ENCODE assay signal across 12 cellular contexts in the genomic region with DNA sequence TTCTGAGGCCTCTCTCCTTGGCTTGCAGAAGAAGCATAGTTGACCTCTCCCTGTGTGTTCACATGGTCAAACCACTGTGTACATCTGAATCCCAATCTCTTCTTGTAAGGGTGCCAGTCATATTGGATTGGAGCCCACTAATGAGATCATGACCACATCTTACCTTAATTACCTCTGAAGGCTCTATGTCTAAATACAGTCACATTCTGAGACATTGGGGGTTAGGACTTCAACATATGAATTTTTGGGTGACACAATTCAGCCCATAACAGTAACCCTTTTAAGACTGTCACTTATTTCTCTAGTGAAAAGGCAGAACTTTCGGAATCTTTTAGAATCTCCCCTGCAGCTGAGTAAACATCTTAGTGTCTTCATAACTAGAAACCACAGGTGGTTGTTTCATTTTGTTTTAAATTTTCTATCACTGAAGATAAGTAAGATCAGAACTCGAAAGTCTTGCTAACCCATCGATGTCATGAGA. TPM values are rescaled to one million over a fixed set of nuclear protein-coding genes. Genes with fewer than 3 reads are reported as not detected.
A peak's percentile ranks its signal among the peaks of the same experiment; 100 is the strongest.
DNase-seq lines count a peak whose midpoint lies in the region; ATAC-seq and TF ChIP-seq lines count a peak whose summit lies in the region.
"Had no signal": no experiment of that assay in that cellular context is flagged by ENCODE, and none has a peak within 500 bp of the region (broad histone marks: within the 10 kb centered on the region; RNA-seq: fewer than 3 reads in every experiment).

No MANE protein-coding gene starts in this region.

- H3K27me3 Mint-ChIP-seq in T-helper 17 cell, result no peaks in the 10 kb centered on the region
- H3K27me3 Mint-ChIP-seq: brain, memory B cell had no signal

- peak overlapping the region; percentile 2 for H3K27ac Mint-ChIP-seq in T-helper 17 cell
- H3K27ac Mint-ChIP-seq: memory B cell had no signal

- no peak overlapping the region for H3K4me3 Mint-ChIP-seq in T-helper 17 cell
- H3K4me3 Mint-ChIP-seq: brain had no signal

- DNase-seq in AG10803 (ENCODE audit: low read depth) (peak; percentile 48), T-helper 17 cell (no peak), HPDE6-E6E7 (ENCODE audit: extremely low spot score) (no peak), NOMO-1 treated with DMSO at 0.1 percent for 48 hours (lab: John Stamatoyannopoulos, UW; ENCODE audit: unreplicated experiment) (no peak), dedifferentiated amniotic fluid mesenchymal stem cell (ENCODE audit: extremely low spot score) (no peak)
- no peak for DNase-seq in NK-92 treated with Interleukin-12 subunit alpha and Interleukin-12 subunit beta, amount 100 ng/mL, for 24 hours (lab: John Stamatoyannopoulos, UW)

- ATAC-seq in GM18517 (IDR thresholded peaks at IDR 0.05; ENCODE audit: unreplicated experiment), result peak; percentile 79
- ATAC-seq in HG02885 (IDR thresholded peaks at IDR 0.05; ENCODE audit: poor library complexity, unreplicated experiment), result peak; percentile 64
- ATAC-seq in T-helper 17 cell, result no peak
- ATAC-seq: gastroesophageal sphincter had no signal

- no peak overlapping the region for H3K4me3 ChIP-seq in AG10803 (ENCODE audit: low read length)
- H3K4me3 ChIP-seq: gastroesophageal sphincter, K562 had no signal

- peaks cover 9% of the 10 kb centered on the region for H3K4me1 Mint-ChIP-seq in T-helper 17 cell

- no peak for TF ChIP-seq CTCF in AG10803 (conservative IDR thresholded peaks at IDR 0.05; ENCODE audit: low read length)

- H3K9me3 ChIP-seq in T-helper 17 cell (ENCODE audit: control insufficient read depth, low read length, poor library complexity, severe bottlenecking), result no peaks in the 10 kb centered on the region
- H3K9me3 ChIP-seq: gastroesophageal sphincter had no signal

- H3K36me3 Mint-ChIP-seq in T-helper 17 cell (ENCODE audit: low read depth), result no peaks in the 10 kb centered on the region
- H3K36me3 Mint-ChIP-seq: brain, memory B cell had no signal

RNA-seq across cellular contexts. Expression of a gene that starts 33.3 kb away (rescaled TPM):
- not detected for total RNA-seq in T-helper 17 cell
